16 cellular contexts compared by ENCODE assay signal in genomic region chr2:85235281-85235680, GRCh38.
DNase-seq lines count a peak whose midpoint lies in the region; TF ChIP-seq lines count a peak whose summit lies in the region.
"Had no signal": no experiment of that assay in that cellular context is flagged by ENCODE, and none has a peak within 500 bp of the region (broad histone marks: within the 10 kb centered on the region; RNA-seq: fewer than 3 reads in every experiment).

No MANE protein-coding gene starts in this region.

- no peak for TF ChIP-seq POLR2A in spleen (IDR thresholded peaks at IDR 0.05)

- H2BK5ac ChIP-seq in mesendoderm (ENCODE audit: low read length): peak overlapping the region; percentile 11

- H3K36me3 Mint-ChIP-seq in chondrocyte (ENCODE audit: low read depth): peaks cover 3% of the 10 kb centered on the region

- TF ChIP-seq CTCF in chondrocyte (IDR thresholded peaks at IDR 0.05): no peak
- TF ChIP-seq CTCF in spleen (IDR thresholded peaks at IDR 0.05 in 8 of 11, conservative IDR thresholded peaks at IDR 0.05 in 3 of 11): no peak
- TF ChIP-seq CTCF in GM13977 (IDR thresholded peaks at IDR 0.05; ENCODE audit: extremely low read depth, insufficient read depth, missing control alignments): no peak

- H3K9me3 Mint-ChIP-seq in chondrocyte (ENCODE audit: low read depth): no peaks in the 10 kb centered on the region
- H3K9me3 Mint-ChIP-seq: IgD-negative memory B cell had no signal

- H3K79me2 ChIP-seq in mesendoderm (ENCODE audit: control insufficient read depth, insufficient read depth, low read length): no peaks in the 10 kb centered on the region

- intact Hi-C loops in spleen (cut with DNase I; ENCODE audit: low total_unique reads): no loop called here

- H3K4me1 Mint-ChIP-seq in chondrocyte (ENCODE audit: low read depth): peaks cover 12% of the 10 kb centered on the region

- no peaks in the 10 kb centered on the region for H3K27me3 ChIP-seq in mesendoderm (ENCODE audit: insufficient read depth, low read length, poor library complexity)
- peaks cover 0 to 7% (median 0%) of the 10 kb centered on the region in 7 donors for H3K27me3 ChIP-seq in spleen (replicated peaks in 1 of 7)
- H3K27me3 ChIP-seq: BLaER1 had no signal

- H3K27ac Mint-ChIP-seq in chondrocyte (ENCODE audit: unreplicated experiment): no peak overlapping the region
- H3K27ac Mint-ChIP-seq: IgD-negative memory B cell had no signal

- H2BK15ac ChIP-seq in mesendoderm (replicated peaks; ENCODE audit: low read depth): no peak overlapping the region

- no CpG with 5 or more reads among the region's 5 CpGs for WGBS in mesendoderm (ENCODE audit: extremely low coverage, insufficient coverage, low lambda C conversion rate)
- 68 to 83% (median 81%) methylated on average over 5 of the region's 5 CpGs for WGBS in spleen, 5 donors

- H3K27me3 Mint-ChIP-seq in chondrocyte (ENCODE audit: low read depth): no peaks in the 10 kb centered on the region

- H3K18ac ChIP-seq in mesendoderm (ENCODE audit: low read length): peak overlapping the region; percentile 13

- H3K36me3 ChIP-seq in mesendoderm (ENCODE audit: control insufficient read depth, insufficient read depth, low read length) (no peaks in the 10 kb centered on the region), spleen (no peaks in the 10 kb centered on the region)
- H3K36me3 ChIP-seq: BLaER1 had no signal

- no peaks in the 10 kb centered on the region for H3K9me3 ChIP-seq in spleen
- H3K9me3 ChIP-seq: BLaER1 had no signal

- DNase-seq in DMS53 (lab: John Stamatoyannopoulos, UW): peak; percentile 46
- no peak for DNase-seq in DMS53 treated with DMSO at 0.1 percent for 48 hours (lab: John Stamatoyannopoulos, UW; ENCODE audit: unreplicated experiment)
- DNase-seq in chondrocyte (ENCODE audit: low spot score): peak; percentile 24
- DNase-seq in mesendoderm: no peak
- peak; percentile 24 for DNase-seq in spleen
- no peak for DNase-seq in cerebellar nuclear complex (lab: John Stamatoyannopoulos, UW)
- DNase-seq in activated CD8-positive, alpha-beta memory T cell treated with anti-CD3 and anti-CD28 coated beads, Interleukin-2, amount 50 U/mL, for 4 hours: no peak
- no peak for DNase-seq in GM13977 (ENCODE audit: low spot score)
- DNase-seq: DMS 273 treated with DMSO at 0.1 percent for 48 hours, MV-4-11, NCI-H1694, NCI-H2171, SHP77 had no signal

- H4K8ac ChIP-seq in mesendoderm (ENCODE audit: low read depth, low read length): no peak overlapping the region

- H3K4me2 ChIP-seq in mesendoderm (ENCODE audit: low read length): no peak overlapping the region
- H3K4me2 ChIP-seq: BLaER1 had no signal

- peaks cover 26% of the 10 kb centered on the region for H3K4me1 ChIP-seq in mesendoderm (ENCODE audit: control insufficient read depth, low read depth, low read length)
- peaks cover 0 to 14% (median 6%) of the 10 kb centered on the region in 6 donors for H3K4me1 ChIP-seq in spleen
- H3K4me1 ChIP-seq: BLaER1 had no signal

- H3K79me1 ChIP-seq in mesendoderm (ENCODE audit: low read length): no peaks in the 10 kb centered on the region

- H3K4me3 ChIP-seq in mesendoderm (ENCODE audit: low read length) (no peak overlapping the region), spleen (no peak overlapping the region)
- H3K4me3 ChIP-seq: BLaER1 had no signal

- no peak overlapping the region for H3K56ac ChIP-seq in mesendoderm (ENCODE audit: low read length)

- no peak overlapping the region for H2BK120ac ChIP-seq in mesendoderm (ENCODE audit: low read depth, low read length)

- in situ Hi-C loops in GM13977 (cut with MboI; ENCODE audit: low pct_unique_long_range_greater_than_20kb, low sequenced_read_pairs, unreplicated experiment): no loop called here

- H3K4me3 Mint-ChIP-seq in chondrocyte (ENCODE audit: unreplicated experiment): no peak overlapping the region
- H3K4me3 Mint-ChIP-seq: IgD-negative memory B cell had no signal

- H3K4ac ChIP-seq in mesendoderm (ENCODE audit: low read depth, low read length): no peak overlapping the region

- no peak overlapping the region for H3K23ac ChIP-seq in mesendoderm (ENCODE audit: low read length)

- H2AK5ac ChIP-seq in mesendoderm (ENCODE audit: low read length): no peak overlapping the region

- no peak overlapping the region for H4K5ac ChIP-seq in mesendoderm (ENCODE audit: low read length)

- H3K9ac ChIP-seq in mesendoderm (ENCODE audit: low read length): no peak overlapping the region
- H3K9ac ChIP-seq: BLaER1 had no signal

- H3K27ac ChIP-seq in mesendoderm (ENCODE audit: low read depth, low read length) (no peak overlapping the region), spleen (no peak overlapping the region)
- H3K27ac ChIP-seq: 22Rv1, BLaER1 had no signal

Comparison
In these comparisons a context has a peak if more than half of its experiments do, and no peak if none do; other contexts are left out.
1. DNase-seq: peak in DMS53 (single experiment), chondrocyte (single experiment) and spleen (single experiment); none in DMS53 treated with DMSO at 0.1 percent for 48 hours (single experiment), mesendoderm (single experiment), cerebellar nuclear complex (0 of 2), activated CD8-positive, alpha-beta memory T cell treated with anti-CD3 and anti-CD28 coated beads, Interleukin-2, amount 50 U/mL, for 4 hours (single experiment) and GM13977 (single experiment).